ENCODE assay signal across 11 cellular contexts in genomic region chr3:170257145-170257544, GRCh38. TPM values are rescaled to one million over a fixed set of nuclear protein-coding genes. Genes with fewer than 3 reads are reported as not detected.
DNase-seq lines count a peak whose midpoint lies in the region; ATAC-seq, FAIRE-seq and TF ChIP-seq lines count a peak whose summit lies in the region.
"Had no signal": no experiment of that assay in that cellular context is flagged by ENCODE, and none has a peak within 500 bp of the region (broad histone marks: within the 10 kb centered on the region; RNA-seq: fewer than 3 reads in every experiment).

No MANE protein-coding gene starts in this region.

- H3K4me1 ChIP-seq in GM12878 (ENCODE audit: control insufficient read depth, insufficient read depth, low read length) (peaks cover 26% of the 10 kb centered on the region), right cardiac atrium (ENCODE audit: control insufficient read depth, insufficient read depth, low read length) (no peaks in the 10 kb centered on the region), A673 (ENCODE audit: insufficient read depth, low read length, poor library complexity, severe bottlenecking) (no peaks in the 10 kb centered on the region)
- H3K4me1 ChIP-seq: neural progenitor cell had no signal

- TF ChIP-seq POLR2A in GM12878 (IDR thresholded peaks at IDR 0.05; ENCODE audit: low read depth, low read length) = no peak

- H2AFZ ChIP-seq in GM12878 (ENCODE audit: control insufficient read depth, low read depth, low read length) = no peak overlapping the region
- H2AFZ ChIP-seq: neural progenitor cell had no signal

- H3K4me3 ChIP-seq in GM12878 = no peak overlapping the region; the same call in 1 of the 2 replicates
- no peak overlapping the region for H3K4me3 ChIP-seq in right cardiac atrium (ENCODE audit: low read length)
- no peak overlapping the region for H3K4me3 ChIP-seq in A673 (ENCODE audit: low read depth, low read length, poor library complexity, severe bottlenecking)
- H3K4me3 ChIP-seq: neural progenitor cell had no signal

- H3K27ac ChIP-seq in GM12878 (ENCODE audit: control insufficient read depth, insufficient read depth) = no peak overlapping the region; the same call in 1 of the 2 replicates
- no peak overlapping the region for H3K27ac ChIP-seq in right cardiac atrium (ENCODE audit: low read length)
- no peak overlapping the region for H3K27ac ChIP-seq in A673 (ENCODE audit: low read depth, low read length, poor library complexity, severe bottlenecking)
- H3K27ac ChIP-seq: neural progenitor cell had no signal

- intact Hi-C loops in GM12878 (cut with micrococcal nuclease; ENCODE audit: unreplicated experiment) = loop anchor here (5.0 to 10.0 kb wide), 4 partner anchors 35 to 1838 kb away; partner anchors contain the start of genes PHC3, PRKCI and SKIL
- intact Hi-C loops in right cardiac atrium (cut with DNase I) = no loop called here
- intact Hi-C loops in A673 (cut with micrococcal nuclease; ENCODE audit: unreplicated experiment) = no loop called here

- H3K27me3 Mint-ChIP-seq in HFFc6 (ENCODE audit: insufficient read depth) = no peaks in the 10 kb centered on the region; the same call in 1 of the 2 replicates
- H3K27me3 Mint-ChIP-seq: activated naive CD8-positive, alpha-beta T cell treated with anti-CD3 and anti-CD28 coated beads, Interleukin-2, amount 10 ng/mL, durations not matched to agents 7 days and 5 days had no signal

- 5% methylated on average over 2 of the region's 2 CpGs for WGBS in GM12878 (ENCODE audit: insufficient coverage, insufficient replicate concordance, low lambda C conversion rate, missing lambda C conversion rate)
- WGBS in right cardiac atrium = 96% methylated on average over 2 of the region's 2 CpGs

- no peak for TF ChIP-seq RAD21 in GM12878 (IDR thresholded peaks at IDR 0.05; ENCODE audit: insufficient read depth, low read depth, low read length)

- no peaks in the 10 kb centered on the region for H3K79me2 ChIP-seq in GM12878 (ENCODE audit: control insufficient read depth, insufficient read depth, low read length)

- H3K36me3 Mint-ChIP-seq in HFFc6 (ENCODE audit: low read depth) = peaks cover 55% of the 10 kb centered on the region

- peak; percentile 89 for FAIRE-seq in GM12878 (lab: Jason Lieb, UNC)
- FAIRE-seq: endothelial cell of umbilical vein, islet of Langerhans had no signal

- peak; percentile 75 for ATAC-seq in GM18909 (IDR thresholded peaks at IDR 0.05; ENCODE audit: poor library complexity, unreplicated experiment)
- peak; percentile 69 for ATAC-seq in GM21619 (IDR thresholded peaks at IDR 0.05; ENCODE audit: unreplicated experiment)
- peak; percentile 66 for ATAC-seq in HG03175 (IDR thresholded peaks at IDR 0.05; ENCODE audit: unreplicated experiment)
- ATAC-seq in GM12878 = peak; percentile 80
- no peak for ATAC-seq in right cardiac atrium

- H3K4me1 Mint-ChIP-seq in HFFc6 (ENCODE audit: low read depth) = peaks cover 22% of the 10 kb centered on the region
- H3K4me1 Mint-ChIP-seq: neural progenitor cell had no signal

- H3K9me3 Mint-ChIP-seq in HFFc6 = peaks cover 9% of the 10 kb centered on the region

- TF ChIP-seq EP300 in GM12878 (IDR thresholded peaks at IDR 0.05; ENCODE audit: borderline replicate concordance in 1 of 2, control insufficient read depth in 1 of 2, low read depth in 2 of 2, low read length in 2 of 2) = peak; percentile 48 to 61; a peak in 3 of 4 replicates

- POLR2A ChIA-PET in GM12878 (lab: Charles Lee) = interaction anchor here (0.9 kb wide), 1 partner anchor 27 kb away, joined by 6 read pairs; no protein-coding TSS in a partner anchor
- POLR2A ChIA-PET in A673 (lab: Charles Lee; ENCODE audit: low non-redundant PET) = no interaction called here

- SMC1A ChIA-PET in GM12878 (lab: Charles Lee; ENCODE audit: uncharacterized antibody, unreplicated experiment) = no interaction called here

- H3K9ac ChIP-seq in GM12878 (ENCODE audit: control insufficient read depth, insufficient read depth, low read length) = no peak overlapping the region
- H3K9ac ChIP-seq: neural progenitor cell had no signal

- no peak overlapping the region; the same call in 1 of the 2 replicates for H3K4me2 ChIP-seq in GM12878 (ENCODE audit: control insufficient read depth, insufficient read depth)
- H3K4me2 ChIP-seq: neural progenitor cell had no signal

- no peaks in the 10 kb centered on the region for H3K27me3 ChIP-seq in GM12878 (replicated peaks in 1 of 2; ENCODE audit: control insufficient read depth in 2 of 2, insufficient read depth in 2 of 2, low read length in 1 of 2)
- no peaks in the 10 kb centered on the region for H3K27me3 ChIP-seq in right cardiac atrium (ENCODE audit: control insufficient read depth, insufficient read depth)
- H3K27me3 ChIP-seq in A673 (replicated peaks; ENCODE audit: insufficient read depth, low read depth, low read length, poor library complexity) = no peaks in the 10 kb centered on the region
- H3K27me3 ChIP-seq: neural progenitor cell had no signal

- H3K36me3 ChIP-seq in GM12878 (ENCODE audit: control insufficient read depth in 2 of 2, insufficient read depth in 2 of 2, low read length in 1 of 2) (no peaks in the 10 kb centered on the region; a peak in 1 of 4 replicates), A673 (ENCODE audit: insufficient read depth, low read length, poor library complexity, severe bottlenecking) (peaks cover 15% of the 10 kb centered on the region)

- H3K9me3 ChIP-seq in GM12878 (replicated peaks; ENCODE audit: control insufficient read depth, insufficient read depth, low read length) (no peaks in the 10 kb centered on the region), right cardiac atrium (ENCODE audit: control insufficient read depth, low read length) (no peaks in the 10 kb centered on the region), A673 (ENCODE audit: low read depth, low read length, poor library complexity, severe bottlenecking) (peaks cover 4% of the 10 kb centered on the region)

- DNase-seq in GM12878 (ENCODE audit: low read depth, low spot score) = no peak
- no peak for DNase-seq in right cardiac atrium
- no peak for DNase-seq in A673 (ENCODE audit: low spot score)
- DNase-seq in HFFc6 = no peak
- DNase-seq: activated naive CD8-positive, alpha-beta T cell treated with anti-CD3 and anti-CD28 coated beads, Interleukin-2, amount 10 ng/mL, durations not matched to agents 7 days and 5 days had no signal

- no peak for TF ChIP-seq CTCF in GM12878 (IDR thresholded peaks at IDR 0.05 in 2 of 3, conservative IDR thresholded peaks at IDR 0.05 in 1 of 3; ENCODE audit: control insufficient read depth in 2 of 3, extremely low read depth in 1 of 3, insufficient read depth in 1 of 3, low read depth in 3 of 3, low read length in 3 of 3)
- no peak for TF ChIP-seq CTCF in A673 (conservative IDR thresholded peaks at IDR 0.05; ENCODE audit: low read depth, low read length)
- no peak for TF ChIP-seq CTCF in HFFc6 (IDR thresholded peaks at IDR 0.05)

- no peaks in the 10 kb centered on the region for H4K20me1 ChIP-seq in GM12878 (ENCODE audit: control insufficient read depth, insufficient read depth)

- CTCF ChIA-PET in GM12878 (lab: Yijun Ruan, JAX) = interaction anchor here (0.6 to 0.8 kb wide), 2 partner anchors 34 to 190 kb away, joined by 3 read pairs; no protein-coding TSS in a partner anchor
- CTCF ChIA-PET in A673 (lab: Charles Lee) = no interaction called here

- in situ Hi-C loops in GM12878 (cut with MboI) = no loop called here

- no peak overlapping the region for H3K27ac Mint-ChIP-seq in HFFc6
- H3K27ac Mint-ChIP-seq: activated naive CD8-positive, alpha-beta T cell treated with anti-CD3 and anti-CD28 coated beads, Interleukin-2, amount 10 ng/mL, durations not matched to agents 7 days and 5 days; neural progenitor cell had no signal

- H3K4me3 Mint-ChIP-seq in HFFc6 = no peak overlapping the region
- H3K4me3 Mint-ChIP-seq: neural progenitor cell had no signal

- RAD21 ChIA-PET in GM12878 (lab: Charles Lee; ENCODE audit: unreplicated experiment) = interaction anchor here (1.6 kb wide), 1 partner anchor 99 kb away, joined by 5 read pairs; no protein-coding TSS in a partner anchor

- BruUV-seq in GM12878 (replicated peaks; lab: Mats Ljungman, UMichigan) = no TSS peak
- BruUV-seq in A673 (replicated peaks; lab: Mats Ljungman, UMichigan) = no TSS peak

TF ChIP-seq in GM12878, 131 proteins besides CTCF, POLR2A, EP300 and RAD21 (continues in another document):
- TF ChIP-seq FOXM1 (IDR thresholded peaks at IDR 0.05; ENCODE audit: low read depth, low read length) = peak; percentile 75
- peak; percentile 56 for TF ChIP-seq PML (IDR thresholded peaks at IDR 0.05; ENCODE audit: low read length)
- TF ChIP-seq DPF2 (IDR thresholded peaks at IDR 0.05) = peak; percentile 50
- TF ChIP-seq IRF4 (IDR thresholded peaks at IDR 0.05; ENCODE audit: low read depth, low read length) = peak; percentile 71; the same call in 1 of the 2 replicates
- TF ChIP-seq SP1 (IDR thresholded peaks at IDR 0.05; ENCODE audit: low read depth, low read length) = peak; percentile 34
- no peak for TF ChIP-seq SREBF2 (IDR thresholded peaks at IDR 0.05; ENCODE audit: low read length)
- peak; percentile 89 for TF ChIP-seq NFIC (IDR thresholded peaks at IDR 0.05; ENCODE audit: low read depth, low read length)
- TF ChIP-seq POLR2AphosphoS5 (IDR thresholded peaks at IDR 0.05; ENCODE audit: low read length) = no peak
- peak; percentile 59; the same call in 1 of the 2 replicates for TF ChIP-seq BMI1 (IDR thresholded peaks at IDR 0.05; ENCODE audit: borderline replicate concordance)

RNA-seq across cellular contexts. Expression of gene PRKCI, which starts 34.9 kb away (rescaled TPM):
- 16.3 and 22.2 TPM in 2 replicates for total RNA-seq in GM12878 (2013; cell fraction: nucleolus; rRNA removed)
- total RNA-seq in GM12878 (2014; rRNA removed) (12.0 and 14.4 TPM in 2 replicates), GM12878 (2014; rRNA removed; fragmentation: Illumina TruSeq; extraction: Trizol) (14.1 and 14.6 TPM in 2 replicates), GM12878 (2021) (9.5 and 10.8 TPM in 2 replicates), right cardiac atrium (10 to 100 TPM; 16.3 to 20.6 (median 17.0) TPM), A673 (2021) (44.7 and 48.2 TPM in 2 replicates)
- 2.3 TPM for polyA plus RNA-seq in GM12878 (2011; ENCODE audit: low read depth)
- polyA plus RNA-seq in GM12878 (2011; rRNA removed) (11.7 and 19.0 TPM in 2 replicates), GM12878 (2014; fragmentation: Illumina TruSeq; extraction: Trizol) (12.4 and 15.8 TPM in 2 replicates), GM12878 (2014; fragmentation: Nextera tagmentation; extraction: Ambion mirVana) (1 to 10 TPM; 3.5 to 4.9 TPM), GM12878 (2014; rRNA removed) (8.0 and 8.6 TPM in 2 replicates), GM12878 (2016; fragmentation: Nextera tagmentation; extraction: Ambion mirVana) (10 to 100 TPM; 13.8 to 15.4 TPM), right cardiac atrium (9.0 TPM)
- polyA plus RNA-seq in GM12878 (2011; cell fraction: cytosol; rRNA removed) = 4.1 and 5.7 TPM in 2 replicates
- polyA plus RNA-seq in GM12878 (2011; cell fraction: nucleus; rRNA removed) = 4.6 and 5.1 TPM in 2 replicates
- polyA plus RNA-seq in GM12878 (2012) = 5.3 and 5.6 TPM in 2 replicates
- 10.1 and 14.4 TPM in 2 replicates for polyA minus RNA-seq in GM12878 (2011; rRNA and poly(A)+ RNA removed)
- 6.3 and 7.8 TPM in 2 replicates for polyA minus RNA-seq in GM12878 (2011; cell fraction: cytosol; rRNA and poly(A)+ RNA removed)
- 5.2 and 11.9 TPM in 2 replicates for polyA minus RNA-seq in GM12878 (2011; cell fraction: nucleus; rRNA and poly(A)+ RNA removed)
- total RNA-seq in HFFc6 (2021; fragmentation: NEBNext Ultra II Directional; extraction: Animal tissue kit (Norgen Biotek cat#: 25700)) = 10 to 100 TPM; 24.9 to 32.5 (median 27.7) TPM

Comparison
In these comparisons a context has a peak if more than half of its experiments do, and no peak if none do; other contexts are left out.
1. ATAC-seq: peak in GM18909 (single experiment), GM21619 (single experiment), HG03175 (single experiment) and GM12878 (single experiment); none in right cardiac atrium (0 of 2).